ENCODE assay signal across 8 cellular contexts in genomic region chr15:33126559-33127290, GRCh38.
DNase-seq lines count a peak whose midpoint lies in the region; ATAC-seq and TF ChIP-seq lines count a peak whose summit lies in the region.

No MANE protein-coding gene starts in this region.

- ATAC-seq in GM19467 (IDR thresholded peaks at IDR 0.05; ENCODE audit: unreplicated experiment) (no peak), HG02588 (IDR thresholded peaks at IDR 0.05; ENCODE audit: unreplicated experiment) (no peak)

- peak overlapping the region; percentile 67 for H3K27ac ChIP-seq in VCaP

- TF ChIP-seq CTCF in VCaP (conservative IDR thresholded peaks at IDR 0.05) = no peak

- DNase-seq in GDM1 (lab: John Stamatoyannopoulos, UW) (peak; percentile 44), NCI-H2081 (lab: John Stamatoyannopoulos, UW) (peak; percentile 92 to 95), dermis blood vessel endothelial cell (peak; percentile 74), midbrain (lab: John Stamatoyannopoulos, UW) (peak; percentile 21)
- DNase-seq in stimulated activated CD8-positive, alpha-beta memory T cell treated with anti-CD3 and anti-CD28 coated beads, Interleukin-7, amount 100 ng/mL, for 1 hour (ENCODE audit: low read depth in 2 of 2) = peak; percentile 33 to 34

Comparison
In these comparisons a context has a peak if more than half of its experiments do, and no peak if none do; other contexts are left out.
1. DNase-seq: peak in every context shown above with its lines; median percentile 94 in NCI-H2081; 74 in dermis blood vessel endothelial cell; 44 in GDM1; 34 in stimulated activated CD8-positive, alpha-beta memory T cell treated with anti-CD3 and anti-CD28 coated beads, Interleukin-7, amount 100 ng/mL, for 1 hour; 21 in midbrain.